ENCODE assay signal across 19 cellular contexts in the genomic region with DNA sequence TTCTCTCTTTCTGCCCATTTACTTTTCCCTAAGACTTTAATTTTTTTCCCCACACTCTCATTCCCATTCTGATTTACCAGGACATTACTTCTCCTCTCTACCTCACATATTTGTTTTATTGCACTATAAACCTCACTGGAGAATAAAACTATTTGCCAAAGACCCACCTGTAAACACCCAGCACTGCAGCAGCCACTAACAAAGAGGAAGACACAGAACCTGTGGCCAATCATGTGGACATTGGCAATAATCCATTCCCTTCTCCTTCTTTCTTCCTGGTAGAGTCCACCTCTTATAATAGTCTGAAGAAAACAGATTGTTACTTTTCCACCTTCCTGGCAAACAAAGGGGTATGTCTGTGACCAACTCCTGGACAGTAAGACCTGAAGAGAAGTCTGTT.
"Had no signal": no experiment of that assay in that cellular context is flagged by ENCODE, and none has a peak within 500 bp of the region (broad histone marks: within the 10 kb centered on the region; RNA-seq: fewer than 3 reads in every experiment).

No MANE protein-coding gene starts in this region.

- H3K27ac ChIP-seq: left ventricle myocardium inferior, ovary, skin epidermis, suprapubic skin, thoracic aorta, tibial artery, upper lobe of right lung had no signal

- H3K27me3 ChIP-seq: ovary, tibial artery had no signal

- H3K36me3 ChIP-seq: left ventricle myocardium inferior, ovary, suprapubic skin, thoracic aorta, tibial artery, upper lobe of right lung had no signal

- H3K9me3 ChIP-seq: left ventricle myocardium inferior, ovary, suprapubic skin, thoracic aorta, tibial artery, upper lobe of right lung had no signal

- H3K4me1 ChIP-seq: left ventricle myocardium inferior, suprapubic skin, tibial artery, upper lobe of right lung had no signal

- H3K4me3 ChIP-seq: left ventricle myocardium inferior, lung, ovary, skin epidermis, suprapubic skin, thoracic aorta, tibial artery, upper lobe of right lung had no signal

- DNase-seq: hypothalamus; immature natural killer cell; kidney; left ventricle myocardium inferior; mesendoderm; naive thymus-derived CD4-positive, alpha-beta T cell; ovary; retina; right cardiac atrium; stimulated activated CD4-positive, alpha-beta T cell treated with anti-CD3 and anti-CD28 coated beads, Interleukin-12 subunit alpha, Interleukin-12 subunit beta, amount 100 ng/mL, for 4 hours; stimulated activated CD4-positive, alpha-beta T cell treated with anti-CD3 and anti-CD28 coated beads, Interleukin-4, amount 100 ng/mL, for 24 hours; stimulated activated naive CD4-positive, alpha-beta T cell; tibial artery; trophoblast cell; upper lobe of right lung had no signal
